In genomic region chr2:28546242-28546641, GRCh38 we compare ENCODE assay signal across 1 cellular context.
TF ChIP-seq lines count a peak whose summit lies in the region.

No MANE protein-coding gene starts in this region.

TF ChIP-seq in HepG2, 621 proteins besides CTCF, POLR2A, EP300 and RAD21:
- TF ChIP-seq ZNF614 (CRISPR knock-in tag; IDR thresholded peaks at IDR 0.05; ENCODE audit: borderline replicate concordance), result no peak
- TF ChIP-seq MTERF4 (CRISPR knock-in tag; IDR thresholded peaks at IDR 0.05), result no peak
- TF ChIP-seq HNF1A (IDR thresholded peaks at IDR 0.05; ENCODE audit: low read depth), result no peak
- TF ChIP-seq HNF1A (CRISPR knock-in tag; IDR thresholded peaks at IDR 0.05; ENCODE audit: borderline replicate concordance), result no peak
- TF ChIP-seq CENPT (CRISPR knock-in tag; IDR thresholded peaks at IDR 0.05; ENCODE audit: low read depth), result no peak
- TF ChIP-seq ZBTB26 (CRISPR knock-in tag; IDR thresholded peaks at IDR 0.05; ENCODE audit: borderline replicate concordance), result no peak
- no peak for TF ChIP-seq THAP11 (CRISPR knock-in tag; IDR thresholded peaks at IDR 0.05)
- no peak for TF ChIP-seq ZMYM2 (CRISPR knock-in tag; IDR thresholded peaks at IDR 0.05)
- TF ChIP-seq ZNF556 (CRISPR knock-in tag; IDR thresholded peaks at IDR 0.05; ENCODE audit: borderline replicate concordance), result no peak
- TF ChIP-seq SMAD1 (CRISPR knock-in tag; IDR thresholded peaks at IDR 0.05; ENCODE audit: borderline replicate concordance, low read depth), result no peak
- no peak for TF ChIP-seq SNRNP70 (IDR thresholded peaks at IDR 0.05; ENCODE audit: low read depth, low read length)
- TF ChIP-seq HINFP (CRISPR knock-in tag; IDR thresholded peaks at IDR 0.05; ENCODE audit: low read depth), result no peak
- TF ChIP-seq HOXD1 (CRISPR knock-in tag; IDR thresholded peaks at IDR 0.05), result no peak
- TF ChIP-seq SRY (CRISPR knock-in tag; IDR thresholded peaks at IDR 0.05), result no peak
- TF ChIP-seq SETDB1 (CRISPR knock-in tag; IDR thresholded peaks at IDR 0.05; ENCODE audit: borderline replicate concordance), result no peak
- no peak for TF ChIP-seq IKZF4 (CRISPR knock-in tag; IDR thresholded peaks at IDR 0.05; ENCODE audit: borderline replicate concordance, low read depth, not compliant biosample characterization)
- no peak for TF ChIP-seq ZNF234 (CRISPR knock-in tag; conservative IDR thresholded peaks at IDR 0.05)
TF ChIP-seq in HepG2: peak in this region for 0.
